Comparison of ENCODE assay signal across 17 cellular contexts in the genomic region with DNA sequence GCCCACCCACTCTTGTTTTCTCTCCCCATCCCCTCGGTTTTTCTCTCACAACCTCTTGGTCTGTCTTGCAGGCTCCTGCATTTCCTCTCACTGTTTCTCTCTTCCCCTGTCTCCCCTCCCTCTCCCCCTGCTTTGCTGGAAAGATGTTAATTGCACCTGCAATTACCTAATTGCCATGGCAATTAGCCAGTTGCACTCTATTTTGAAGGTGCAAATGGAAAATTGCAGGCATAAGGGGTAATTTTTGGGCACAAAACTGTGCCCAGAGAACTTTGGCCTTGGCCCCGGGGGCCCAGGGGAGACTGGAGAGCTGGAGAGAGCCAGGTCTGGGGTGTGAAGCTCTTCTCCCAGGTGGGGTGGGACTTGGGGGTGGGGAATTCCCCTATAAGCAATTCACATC.
"Had no signal": no experiment of that assay in that cellular context is flagged by ENCODE, and none has a peak within 500 bp of the region (broad histone marks: within the 10 kb centered on the region; RNA-seq: fewer than 3 reads in every experiment).

No MANE protein-coding gene starts in this region.

- H3K36me3 Mint-ChIP-seq: activated CD4-positive, alpha-beta memory T cell treated with anti-CD3 and anti-CD28 coated beads for 36 hours; mesothelial cell of epicardium had no signal

- DNase-seq: activated CD4-positive, alpha-beta memory T cell treated with anti-CD3 and anti-CD28 coated beads for 36 hours; activated CD4-positive, alpha-beta T cell treated with anti-CD3 and anti-CD28 coated beads for 36 hours; activated naive CD4-positive, alpha-beta T cell; activated T-cell treated with anti-CD3 and anti-CD28 coated beads, Interleukin-2, amount 50 U/mL, for 1 hour; stimulated activated CD4-positive, alpha-beta T cell treated with anti-CD3 and anti-CD28 coated beads, Interleukin-12 subunit alpha, Interleukin-12 subunit beta, amount 100 ng/mL, for 4 hours; stimulated activated CD4-positive, alpha-beta T cell treated with anti-CD3 and anti-CD28 coated beads, Interleukin-1b, Interleukin-23, amount 100 ng/mL, for 48 hours; stimulated activated CD8-positive, alpha-beta memory T cell treated with anti-CD3 and anti-CD28 coated beads, Interleukin-4, amount 100 ng/mL, for 48 hours; stimulated activated naive CD4-positive, alpha-beta T cell treated with Interleukin-2 at 50 U/mL for 16 hours; tibial artery had no signal

- H3K9me3 ChIP-seq: body of pancreas, tibial artery had no signal

- H3K4me3 Mint-ChIP-seq: activated CD4-positive, alpha-beta memory T cell treated with anti-CD3 and anti-CD28 coated beads for 36 hours; activated CD4-positive, alpha-beta T cell treated with anti-CD3 and anti-CD28 coated beads for 36 hours; activated T-helper 17 cell treated with anti-CD3 and anti-CD28 coated beads, Interleukin-2, amount 50 U/mL, for 72 hours; mesothelial cell of epicardium; nephron had no signal

- H3K27ac Mint-ChIP-seq: activated CD4-positive, alpha-beta memory T cell treated with anti-CD3 and anti-CD28 coated beads for 36 hours; activated CD4-positive, alpha-beta T cell treated with anti-CD3 and anti-CD28 coated beads for 36 hours; activated T-helper 17 cell treated with anti-CD3 and anti-CD28 coated beads, Interleukin-2, amount 50 U/mL, for 72 hours; mesothelial cell of epicardium had no signal

- FAIRE-seq: islet of Langerhans had no signal

- H3K27ac ChIP-seq: body of pancreas, dorsolateral prefrontal cortex, tibial artery, WERI-Rb-1 had no signal

- ATAC-seq: activated CD4-positive, alpha-beta T cell treated with anti-CD3 and anti-CD28 coated beads for 36 hours; activated T-helper 17 cell treated with anti-CD3 and anti-CD28 coated beads, Interleukin-2, amount 50 U/mL, for 72 hours; body of pancreas had no signal

- H3K36me3 ChIP-seq: tibial artery, WERI-Rb-1 had no signal

- H3K4me3 ChIP-seq: body of pancreas, dorsolateral prefrontal cortex, lung, tibial artery had no signal

- H3K9me3 Mint-ChIP-seq: activated CD4-positive, alpha-beta memory T cell treated with anti-CD3 and anti-CD28 coated beads for 36 hours; activated T-helper 17 cell treated with anti-CD3 and anti-CD28 coated beads, Interleukin-2, amount 50 U/mL, for 72 hours; mesothelial cell of epicardium; nephron had no signal

- H3K27me3 ChIP-seq: body of pancreas, tibial artery had no signal
